Comparison of ENCODE assay signal across 19 cellular contexts in genomic region chr4:169617306-169617705, GRCh38.
"Had no signal": no experiment of that assay in that cellular context is flagged by ENCODE, and none has a peak within 500 bp of the region (broad histone marks: within the 10 kb centered on the region; RNA-seq: fewer than 3 reads in every experiment).

No MANE protein-coding gene starts in this region.

- H3K36me3 ChIP-seq: adrenal gland, cardiac muscle cell, right atrium auricular region, tibial artery, uterus had no signal

- H3K27ac Mint-ChIP-seq: mesothelial cell of epicardium; stimulated activated naive B cell treated with anti-CD40 and anti-IgM and Interleukin-4, amounts not matched to agents 10 μg/mL and 1 μg/mL and 100 μg/mL, for 72 hours had no signal

- H3K27me3 ChIP-seq: adrenal gland, cardiac muscle cell, right atrium auricular region, tibial artery, uterus had no signal

- H3K27me3 Mint-ChIP-seq: stimulated activated naive B cell treated with anti-CD40 and anti-IgM and Interleukin-4, amounts not matched to agents 10 μg/mL and 1 μg/mL and 100 μg/mL, for 72 hours had no signal

- H3K4me3 ChIP-seq: adrenal gland, cardiac muscle cell, lung, right atrium auricular region, tibial artery, uterus had no signal

- H3K27ac ChIP-seq: adrenal gland, cardiac muscle cell, right atrium auricular region, tibial artery, uterus, VCaP had no signal

- DNase-seq: activated CD4-positive, alpha-beta T cell treated with anti-CD3 and anti-CD28 coated beads for 1 hour; activated CD4-positive, alpha-beta T cell treated with anti-CD3 and anti-CD28 coated beads, Interleukin-2, amount 50 U/mL, for 4 hours; activated CD8-positive, alpha-beta memory T cell treated with anti-CD3 and anti-CD28 coated beads, Interleukin-2, amount 50 U/mL, for 48 hours; activated naive CD4-positive, alpha-beta T cell treated with anti-CD3 and anti-CD28 coated beads for 36 hours; adrenal gland; left colon; nucleus accumbens; stimulated activated CD4-positive, alpha-beta T cell treated with anti-CD3 and anti-CD28 coated beads, Interleukin-15, amount 100 ng/mL, for 24 hours; stimulated activated CD4-positive, alpha-beta T cell treated with anti-CD3 and anti-CD28 coated beads, Interleukin-4, amount 100 ng/mL, for 1 hour; stimulated activated naive B cell treated with anti-CD40 and anti-IgM and Interleukin-4, amounts not matched to agents 10 μg/mL and 1 μg/mL and 100 μg/mL, for 72 hours; tibial artery; uterus had no signal

- ATAC-seq: esophagus mucosa; stimulated activated naive B cell treated with anti-CD40 and anti-IgM and Interleukin-4, amounts not matched to agents 10 μg/mL and 1 μg/mL and 100 μg/mL, for 72 hours had no signal

- H3K36me3 Mint-ChIP-seq: mesothelial cell of epicardium; stimulated activated naive B cell treated with anti-CD40 and anti-IgM and Interleukin-4, amounts not matched to agents 10 μg/mL and 1 μg/mL and 100 μg/mL, for 72 hours had no signal

- H3K9me3 ChIP-seq: adrenal gland, right atrium auricular region, tibial artery, uterus had no signal

- H3K9me3 Mint-ChIP-seq: activated naive CD4-positive, alpha-beta T cell treated with anti-CD3 and anti-CD28 coated beads for 36 hours; activated T-helper 1 cell treated with anti-CD3 and anti-CD28 coated beads, Interleukin-12 subunit alpha, Interleukin-12 subunit beta, Interleukin-2, Interleukin-4 antibody, amounts not matched to agents 30 ng/mL and 10 ng/mL and 1 ng/mL, durations not matched to agents 14 hours and 24 hours and 36 hours; mesothelial cell of epicardium; stimulated activated naive B cell treated with anti-CD40 and anti-IgM and Interleukin-4, amounts not matched to agents 10 μg/mL and 1 μg/mL and 100 μg/mL, for 72 hours had no signal

- H3K4me3 Mint-ChIP-seq: activated naive CD4-positive, alpha-beta T cell treated with anti-CD3 and anti-CD28 coated beads for 36 hours; activated T-helper 1 cell treated with anti-CD3 and anti-CD28 coated beads, Interleukin-12 subunit alpha, Interleukin-12 subunit beta, Interleukin-2, Interleukin-4 antibody, amounts not matched to agents 30 ng/mL and 10 ng/mL and 1 ng/mL, durations not matched to agents 14 hours and 24 hours and 36 hours; mesothelial cell of epicardium; stimulated activated naive B cell treated with anti-CD40 and anti-IgM and Interleukin-4, amounts not matched to agents 10 μg/mL and 1 μg/mL and 100 μg/mL, for 72 hours had no signal
